ENCODE assay signal across 19 cellular contexts in genomic region chr1:61497013-61497412, GRCh38.
"Had no signal": no experiment of that assay in that cellular context is flagged by ENCODE, and none has a peak within 500 bp of the region (broad histone marks: within the 10 kb centered on the region; RNA-seq: fewer than 3 reads in every experiment).

No MANE protein-coding gene starts in this region.

- H3K27ac Mint-ChIP-seq: activated naive CD4-positive, alpha-beta T cell treated with anti-CD3 and anti-CD28 coated beads, Interleukin-2, amount 50 U/mL, for 24 hours; natural killer cell treated with Interleukin-12 subunit alpha and Interleukin-12 subunit beta and Interleukin-15 and Interleukin-18, amount 100 ng/mL, for 72 hours; progenitor cell of endocrine pancreas; T-helper 1 cell treated with Interleukin-12 subunit alpha and Interleukin-12 subunit beta and Interleukin-4 antibody, amounts not matched to agents 30 μg/mL and 1 μg/mL, for 36 hours; WTC11 had no signal

- H3K9me3 Mint-ChIP-seq: activated naive CD4-positive, alpha-beta T cell treated with anti-CD3 and anti-CD28 coated beads, Interleukin-2, amount 50 U/mL, for 24 hours; central memory CD8-positive, alpha-beta T cell; natural killer cell treated with Interleukin-12 subunit alpha and Interleukin-12 subunit beta and Interleukin-15 and Interleukin-18, amount 100 ng/mL, for 72 hours; T-helper 1 cell treated with Interleukin-12 subunit alpha and Interleukin-12 subunit beta and Interleukin-4 antibody, amounts not matched to agents 30 μg/mL and 1 μg/mL, for 36 hours; WTC11 had no signal

- DNase-seq: activated gamma-delta T cell treated with Interleukin-2 at 50 U/mL for 16 hours; activated T-cell treated with anti-CD3 and anti-CD28 coated beads, Interleukin-2, amount 50 U/mL, for 1 hour; adrenal gland; effector memory CD4-positive, alpha-beta T cell; kidney; retina; stimulated activated CD4-positive, alpha-beta T cell treated with anti-CD3 and anti-CD28 coated beads, Interleukin-4, amount 100 ng/mL, for 24 hours; stimulated activated naive CD4-positive, alpha-beta T cell treated with Interleukin-2 at 50 U/mL for 16 hours; upper lobe of left lung had no signal

- H3K27me3 ChIP-seq: adrenal gland, ascending aorta, brain microvascular endothelial cell, upper lobe of left lung had no signal

- H3K4me3 Mint-ChIP-seq: activated naive CD4-positive, alpha-beta T cell treated with anti-CD3 and anti-CD28 coated beads, Interleukin-2, amount 50 U/mL, for 24 hours; central memory CD8-positive, alpha-beta T cell; natural killer cell treated with Interleukin-12 subunit alpha and Interleukin-12 subunit beta and Interleukin-15 and Interleukin-18, amount 100 ng/mL, for 72 hours; T-helper 1 cell treated with Interleukin-12 subunit alpha and Interleukin-12 subunit beta and Interleukin-4 antibody, amounts not matched to agents 30 μg/mL and 1 μg/mL, for 36 hours; WTC11 had no signal

- H3K36me3 Mint-ChIP-seq: activated naive CD4-positive, alpha-beta T cell treated with anti-CD3 and anti-CD28 coated beads, Interleukin-2, amount 50 U/mL, for 24 hours; natural killer cell treated with Interleukin-12 subunit alpha and Interleukin-12 subunit beta and Interleukin-15 and Interleukin-18, amount 100 ng/mL, for 72 hours; WTC11 had no signal

- FAIRE-seq: colon, kidney had no signal

- H3K27me3 Mint-ChIP-seq: natural killer cell treated with Interleukin-12 subunit alpha and Interleukin-12 subunit beta and Interleukin-15 and Interleukin-18, amount 100 ng/mL, for 72 hours had no signal

- H3K36me3 ChIP-seq: adrenal gland, ascending aorta, brain microvascular endothelial cell, upper lobe of left lung had no signal

- H3K27ac ChIP-seq: brain microvascular endothelial cell, upper lobe of left lung had no signal

- H3K9me3 ChIP-seq: adrenal gland, ascending aorta, upper lobe of left lung had no signal

- H3K4me1 ChIP-seq: ascending aorta, upper lobe of left lung had no signal

- H3K4me3 ChIP-seq: adrenal gland, ascending aorta, lung, upper lobe of left lung had no signal

- H3K4me1 Mint-ChIP-seq: activated naive CD4-positive, alpha-beta T cell treated with anti-CD3 and anti-CD28 coated beads, Interleukin-2, amount 50 U/mL, for 24 hours; central memory CD8-positive, alpha-beta T cell had no signal

- ATAC-seq: natural killer cell treated with Interleukin-12 subunit alpha and Interleukin-12 subunit beta and Interleukin-15 and Interleukin-18, amount 100 ng/mL, for 72 hours; WTC11 had no signal
